ENCODE assay signal across 1 cellular context in genomic region chr21:42507418-42507817, GRCh38.
TF ChIP-seq lines count a peak whose summit lies in the region.

No MANE protein-coding gene starts in this region.

TF ChIP-seq in H1, 55 proteins besides CTCF, POLR2A, EP300 and RAD21:
- no peak for TF ChIP-seq SP1 (IDR thresholded peaks at IDR 0.05; ENCODE audit: low read depth, low read length)
- no peak for TF ChIP-seq KDM5A (IDR thresholded peaks at IDR 0.05; ENCODE audit: low read length)
- no peak for TF ChIP-seq TEAD4 (IDR thresholded peaks at IDR 0.05; ENCODE audit: low read depth, low read length)
- TF ChIP-seq CHD2 (IDR thresholded peaks at IDR 0.05; ENCODE audit: low read length), result no peak
- no peak for TF ChIP-seq EZH2 (IDR thresholded peaks at IDR 0.05; ENCODE audit: low read depth, low read length, severe bottlenecking)
- no peak for TF ChIP-seq CHD1 (IDR thresholded peaks at IDR 0.05; ENCODE audit: low read depth, low read length)
- TF ChIP-seq RFX5 (IDR thresholded peaks at IDR 0.05; ENCODE audit: borderline replicate concordance, low read depth, low read length), result no peak
- TF ChIP-seq, protein P1, sequence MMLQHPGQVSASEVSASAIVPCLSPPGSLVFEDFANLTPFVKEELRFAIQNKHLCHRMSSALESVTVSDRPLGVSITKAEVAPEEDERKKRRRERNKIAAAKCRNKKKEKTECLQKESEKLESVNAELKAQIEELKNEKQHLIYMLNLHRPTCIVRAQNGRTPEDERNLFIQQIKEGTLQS (IDR thresholded peaks at IDR 0.05; ENCODE audit: insufficient read depth, low read depth, low read length), result no peak
- TF ChIP-seq FOSL1 (IDR thresholded peaks at IDR 0.05; ENCODE audit: insufficient read depth, low read depth, low read length), result no peak
- no peak for TF ChIP-seq JUND (IDR thresholded peaks at IDR 0.05; ENCODE audit: low read length)
- TF ChIP-seq CREB1 (IDR thresholded peaks at IDR 0.05), result no peak
- TF ChIP-seq SIRT6 (IDR thresholded peaks at IDR 0.05; ENCODE audit: low read length), result no peak
- TF ChIP-seq SIN3A (conservative IDR thresholded peaks at IDR 0.05 in 1 of 2, IDR thresholded peaks at IDR 0.05 in 1 of 2; ENCODE audit: low read depth in 1 of 2, low read length in 2 of 2), result no peak
- TF ChIP-seq USF2 (IDR thresholded peaks at IDR 0.05; ENCODE audit: low read length), result no peak
- TF ChIP-seq POU5F1 (IDR thresholded peaks at IDR 0.05; ENCODE audit: low read depth, low read length), result no peak
- no peak for TF ChIP-seq GABPA (IDR thresholded peaks at IDR 0.05; ENCODE audit: borderline replicate concordance, insufficient read depth, low read length)
- TF ChIP-seq SUZ12 (IDR thresholded peaks at IDR 0.05; ENCODE audit: low read length), result no peak
- no peak for TF ChIP-seq TAF1 (IDR thresholded peaks at IDR 0.05; ENCODE audit: low read depth, low read length)
- TF ChIP-seq SIX5 (IDR thresholded peaks at IDR 0.05; ENCODE audit: low read depth, low read length), result no peak
